In the genomic region with DNA sequence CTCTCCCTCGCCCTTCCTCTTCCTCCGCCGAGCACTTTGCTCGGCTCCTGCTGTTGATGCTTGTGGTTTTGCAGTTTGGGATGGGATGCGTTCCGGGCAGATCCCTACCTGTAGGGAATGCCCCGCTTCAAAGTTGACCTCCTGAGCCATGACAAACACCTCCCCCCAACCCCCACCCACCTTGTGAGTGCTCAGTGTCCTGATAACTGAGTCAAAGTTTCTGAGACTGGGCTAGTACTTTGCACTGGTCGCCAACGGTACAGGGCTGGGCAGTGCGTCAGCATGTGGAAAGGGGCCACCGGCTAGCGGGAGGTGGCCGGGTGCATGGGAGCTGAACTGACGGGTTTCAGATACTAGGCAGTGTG, we compare ENCODE assay signal across 1 cellular context.
TF ChIP-seq lines count a peak whose summit lies in the region.

No MANE protein-coding gene starts in this region.

TF ChIP-seq in A549, 52 proteins besides CTCF, POLR2A, EP300 and RAD21 (continued from another document):
- TF ChIP-seq ELK1 (IDR thresholded peaks at IDR 0.05; ENCODE audit: low read depth, low read length): no peak
- TF ChIP-seq BHLHE40 (IDR thresholded peaks at IDR 0.05; ENCODE audit: low read depth, low read length): no peak
